1 cellular context compared by ENCODE assay signal in genomic region chr5:146766013-146766412, GRCh38.
TF ChIP-seq lines count a peak whose summit lies in the region.

No MANE protein-coding gene starts in this region.

TF ChIP-seq in SK-N-SH treated with all-trans-retinoic acid at 6 μM for 48 hours, 23 proteins besides CTCF, POLR2A, EP300 and RAD21 (continued from another document):
- TF ChIP-seq CSRNP3 (CRISPR knock-in tag; IDR thresholded peaks at IDR 0.05) (no peak), OSR1 (CRISPR knock-in tag; IDR thresholded peaks at IDR 0.05) (no peak)
